Comparison of ENCODE assay signal across 18 cellular contexts in genomic region chr12:23921099-23921846, GRCh38. TPM values are rescaled to one million over a fixed set of nuclear protein-coding genes. Genes with fewer than 3 reads are reported as not detected.
DNase-seq lines count a peak whose midpoint lies in the region; ATAC-seq, FAIRE-seq and TF ChIP-seq lines count a peak whose summit lies in the region.
"Had no signal": no experiment of that assay in that cellular context is flagged by ENCODE, and none has a peak within 500 bp of the region (broad histone marks: within the 10 kb centered on the region; RNA-seq: fewer than 3 reads in every experiment).

No MANE protein-coding gene starts in this region.

- no peak overlapping the region for H4K8ac ChIP-seq in H9 (replicated peaks; ENCODE audit: insufficient read length, low read depth, low read length)

- no peaks in the 10 kb centered on the region for H4K20me1 ChIP-seq in H9 (ENCODE audit: control insufficient read depth, insufficient read depth, insufficient read length)

- no peak overlapping the region for H3K4me3 Mint-ChIP-seq in H9
- H3K4me3 Mint-ChIP-seq in glutamatergic neuron (ENCODE audit: unreplicated experiment), result no peak overlapping the region
- H3K4me3 Mint-ChIP-seq: activated CD8-positive, alpha-beta T cell treated with anti-CD3 and anti-CD28 coated beads for 36 hours had no signal

- no peak for FAIRE-seq in H54 (lab: Jason Lieb, UNC)
- FAIRE-seq: GM12892, TTC549 had no signal

- H4K5ac ChIP-seq in H9 (ENCODE audit: insufficient read length, low read depth, low read length), result no peak overlapping the region

- no peak overlapping the region for H2BK15ac ChIP-seq in H9 (ENCODE audit: low read depth, low read length)

- no peaks in the 10 kb centered on the region for H3K4me1 ChIP-seq in H9 (ENCODE audit: insufficient read depth, low read length)
- H3K4me1 ChIP-seq: SJSA1, uterus had no signal

- no peak overlapping the region for H2BK5ac ChIP-seq in H9 (ENCODE audit: insufficient read length, low read length)

- H3K36me3 Mint-ChIP-seq in H9 (ENCODE audit: insufficient read depth in 1 of 3, low read depth in 3 of 3), result no peaks in the 10 kb centered on the region
- H3K36me3 Mint-ChIP-seq in glutamatergic neuron (ENCODE audit: unreplicated experiment), result no peaks in the 10 kb centered on the region

- H3K4ac ChIP-seq in H9 (ENCODE audit: low read depth, low read length), result no peak overlapping the region

- H2AK5ac ChIP-seq in H9 (ENCODE audit: insufficient read length, low read length), result no peak overlapping the region

- H3K56ac ChIP-seq in H9 (ENCODE audit: insufficient read length, low read depth, low read length), result no peak overlapping the region

- H3K9me3 Mint-ChIP-seq in H9 (no peaks in the 10 kb centered on the region), glutamatergic neuron (ENCODE audit: unreplicated experiment) (no peaks in the 10 kb centered on the region)

- H3K27ac Mint-ChIP-seq in H9 (peak overlapping the region in 1 of 3 experiments; percentile 68; a peak in 3 of 7 replicates), glutamatergic neuron (ENCODE audit: unreplicated experiment) (peak overlapping the region; percentile 34)
- H3K27ac Mint-ChIP-seq: activated CD8-positive, alpha-beta T cell treated with anti-CD3 and anti-CD28 coated beads for 36 hours had no signal

- ATAC-seq in HG02981 (IDR thresholded peaks at IDR 0.05; ENCODE audit: unreplicated experiment), result no peak
- ATAC-seq: activated CD8-positive, alpha-beta T cell treated with anti-CD3 and anti-CD28 coated beads for 36 hours; esophagus mucosa had no signal

- H3K27ac ChIP-seq in H9 (ENCODE audit: insufficient read length, low read depth, low read length), result no peak overlapping the region
- peak overlapping the region; percentile 26 for H3K27ac ChIP-seq in angular gyrus (ENCODE audit: low read depth, low read length)
- H3K27ac ChIP-seq: ovary, SJSA1, uterus had no signal

- H3K14ac ChIP-seq in H9 (ENCODE audit: insufficient read depth, low read length), result no peak overlapping the region; the same call in 1 of the 2 replicates

- no peak overlapping the region for H2AFZ ChIP-seq in H9 (ENCODE audit: low read length)

- no peak overlapping the region for H2BK12ac ChIP-seq in H9 (ENCODE audit: insufficient read length, low read depth, low read length)

- DNase-seq in AG08396 (ENCODE audit: low spot score) (peak; percentile 5), H9 (no peak), glutamatergic neuron (no peak), T-helper 9 cell (no peak), H54 (ENCODE audit: insufficient read length, low spot score) (no peak)
- no peak for DNase-seq in activated CD4-positive, alpha-beta T cell treated with anti-CD3 and anti-CD28 coated beads for 48 hours
- DNase-seq: activated CD8-positive, alpha-beta T cell treated with anti-CD3 and anti-CD28 coated beads for 36 hours; NCI-H1694; NCI-H345; ovary; stimulated activated naive CD4-positive, alpha-beta T cell; uterus had no signal

- no peaks in the 10 kb centered on the region for H3K23me2 ChIP-seq in H9 (ENCODE audit: insufficient read length, low read depth, low read length, poor library complexity, severe bottlenecking)

- H3K9ac ChIP-seq in H9 (ENCODE audit: extremely low read depth, insufficient read length, low read length), result peak overlapping the region; percentile 8

- no peak overlapping the region for H2BK120ac ChIP-seq in H9 (ENCODE audit: low read depth, low read length, poor library complexity, severe bottlenecking)

- no peaks in the 10 kb centered on the region for H3K9me3 ChIP-seq in H9 (ENCODE audit: control insufficient read depth, low read depth, low read length)
- H3K9me3 ChIP-seq: ovary, SJSA1, uterus had no signal

- WGBS in H9 (ENCODE audit: extremely low coverage, insufficient read length, low lambda C conversion rate), result no CpG with 5 or more reads among the region's 5 CpGs

- no peak overlapping the region for H2BK20ac ChIP-seq in H9 (ENCODE audit: low read depth, low read length, poor library complexity, severe bottlenecking)

- H3T11ph ChIP-seq in H9 (ENCODE audit: low read length), result no peak overlapping the region

- H3K79me2 ChIP-seq in H9 (ENCODE audit: insufficient read depth, low read length), result no peaks in the 10 kb centered on the region

- TF ChIP-seq POLR2A in H54 (IDR thresholded peaks at IDR 0.05; ENCODE audit: low read depth, low read length), result no peak

- TF ChIP-seq CTCF in H9 (conservative IDR thresholded peaks at IDR 0.05) (no peak), glutamatergic neuron (IDR thresholded peaks at IDR 0.05; ENCODE audit: partially characterized antibody, unreplicated experiment) (no peak)

- H4K91ac ChIP-seq in H9 (ENCODE audit: insufficient read length, low read depth, low read length), result no peak overlapping the region

- no peak overlapping the region for H3K18ac ChIP-seq in H9 (ENCODE audit: insufficient read length, low read depth, low read length)

- H3K4me2 ChIP-seq in H9 (ENCODE audit: insufficient read depth, insufficient read length, low read length), result no peak overlapping the region

- no peaks in the 10 kb centered on the region for H3K79me1 ChIP-seq in H9 (ENCODE audit: insufficient read depth, low read depth, low read length, poor library complexity, severe bottlenecking)

- H3K27me3 Mint-ChIP-seq in H9 (ENCODE audit: low read depth) (no peaks in the 10 kb centered on the region), glutamatergic neuron (ENCODE audit: unreplicated experiment) (no peaks in the 10 kb centered on the region)
- H3K27me3 Mint-ChIP-seq: activated CD8-positive, alpha-beta T cell treated with anti-CD3 and anti-CD28 coated beads for 36 hours had no signal

- H3K4me1 Mint-ChIP-seq in H9 (peaks cover 5 to 6% of the 10 kb centered on the region in 2 experiments; a peak in 2 of 4 replicates), glutamatergic neuron (ENCODE audit: low read depth, unreplicated experiment) (peaks cover 20% of the 10 kb centered on the region)

- no peak overlapping the region for H3K23ac ChIP-seq in H9 (ENCODE audit: insufficient read length, low read depth, low read length)

- no peaks in the 10 kb centered on the region for H3K27me3 ChIP-seq in H9 (ENCODE audit: insufficient read depth, low read length)
- H3K27me3 ChIP-seq: ovary, SJSA1, uterus had no signal

RNA-seq across cellular contexts. Expression of gene SOX5, which starts 28.2 kb away (rescaled TPM):
- 2.3 and 3.1 TPM in 2 replicates for total RNA-seq in H9 (2021)
- total RNA-seq in glutamatergic neuron (ENCODE audit: unreplicated experiment), result 118 TPM
- total RNA-seq: activated CD8-positive, alpha-beta T cell treated with anti-CD3 and anti-CD28 coated beads for 36 hours had no signal

Comparison
In these comparisons a context has a peak if more than half of its experiments do, and no peak if none do; other contexts are left out.
1. RNA of gene SOX5, which starts 28.2 kb away (total RNA-seq): 118 TPM in glutamatergic neuron (single experiment); 2.3 to 3.1 TPM in H9; every median in the first group is over 10 times any median in the second.